Comparison of ENCODE assay signal across 28 cellular contexts in the genomic region with DNA sequence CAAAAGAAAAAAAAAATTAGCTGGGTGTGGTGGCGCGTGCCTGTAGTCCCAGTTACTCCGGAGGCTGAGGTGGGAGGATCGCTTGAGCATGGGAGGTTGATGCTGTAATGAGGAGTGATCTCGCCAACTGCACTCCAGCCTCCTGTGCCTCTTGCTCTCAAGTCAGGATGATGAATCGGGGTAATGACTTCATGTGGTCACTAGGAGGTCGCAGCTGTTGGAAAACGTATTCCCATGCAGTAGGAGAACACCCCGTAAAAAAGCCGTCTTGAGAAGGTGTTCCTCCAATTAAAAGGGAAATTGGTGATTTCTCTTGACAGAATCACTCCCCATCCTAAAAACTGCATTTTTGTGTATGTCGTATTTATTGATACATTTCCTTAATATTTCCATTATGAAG. TPM values are rescaled to one million over a fixed set of nuclear protein-coding genes. Genes with fewer than 3 reads are reported as not detected.
A peak's percentile ranks its signal among the peaks of the same experiment; 100 is the strongest.
DNase-seq lines count a peak whose midpoint lies in the region; ATAC-seq, FAIRE-seq and TF ChIP-seq lines count a peak whose summit lies in the region.
"Had no signal": no experiment of that assay in that cellular context is flagged by ENCODE, and none has a peak within 500 bp of the region (broad histone marks: within the 10 kb centered on the region; RNA-seq: fewer than 3 reads in every experiment).

No MANE protein-coding gene starts in this region.

- no peaks in the 10 kb centered on the region for H3K79me2 ChIP-seq in mesendoderm (ENCODE audit: control insufficient read depth, insufficient read depth, low read length)

- H3K23ac ChIP-seq in mesendoderm (ENCODE audit: low read length) = no peak overlapping the region

- TF ChIP-seq POLR2A in GM12892 (IDR thresholded peaks at IDR 0.05; ENCODE audit: low read depth, low read length) = no peak

- H3K9ac ChIP-seq in mesendoderm (ENCODE audit: low read length) = no peak overlapping the region

- H3K27ac Mint-ChIP-seq in activated CD8-positive, alpha-beta memory T cell treated with anti-CD3 and anti-CD28 coated beads, Interleukin-2, amount 10 ng/mL, durations not matched to agents 7 days and 5 days = no peak overlapping the region
- H3K27ac Mint-ChIP-seq: IgD-negative memory B cell had no signal

- H3K36me3 ChIP-seq in SJCRH30 (no peaks in the 10 kb centered on the region), mesendoderm (ENCODE audit: control insufficient read depth, insufficient read depth, low read length) (no peaks in the 10 kb centered on the region)
- H3K36me3 ChIP-seq: Peyer's patch, SJSA1 had no signal

- no peak overlapping the region for H4K8ac ChIP-seq in mesendoderm (ENCODE audit: low read depth, low read length)

- peaks cover 2% of the 10 kb centered on the region for H3K36me3 Mint-ChIP-seq in activated CD8-positive, alpha-beta memory T cell treated with anti-CD3 and anti-CD28 coated beads, Interleukin-2, amount 10 ng/mL, durations not matched to agents 7 days and 5 days
- H3K36me3 Mint-ChIP-seq: IgD-negative memory B cell had no signal

- ATAC-seq in activated CD8-positive, alpha-beta memory T cell treated with anti-CD3 and anti-CD28 coated beads, Interleukin-2, amount 10 ng/mL, durations not matched to agents 7 days and 5 days = no peak
- ATAC-seq in GM21515 (IDR thresholded peaks at IDR 0.05; ENCODE audit: unreplicated experiment) = no peak

- H3K9me3 ChIP-seq in SJCRH30 (replicated peaks) = no peaks in the 10 kb centered on the region
- H3K9me3 ChIP-seq: Peyer's patch, SJSA1 had no signal

- no peak overlapping the region for H2AK5ac ChIP-seq in mesendoderm (ENCODE audit: low read length)

- no peak overlapping the region for H3K18ac ChIP-seq in mesendoderm (ENCODE audit: low read length)

- CTCF ChIA-PET in activated CD8-positive, alpha-beta memory T cell treated with anti-CD3 and anti-CD28 coated beads, Interleukin-2, amount 10 ng/mL, durations not matched to agents 7 days and 5 days (lab: Charles Lee) = no interaction called here

- no peaks in the 10 kb centered on the region for H3K27me3 ChIP-seq in SJCRH30
- H3K27me3 ChIP-seq in mesendoderm (ENCODE audit: insufficient read depth, low read length, poor library complexity) = no peaks in the 10 kb centered on the region
- H3K27me3 ChIP-seq: Peyer's patch, SJSA1 had no signal

- no peak overlapping the region for H2BK15ac ChIP-seq in mesendoderm (replicated peaks; ENCODE audit: low read depth)

- H3K9me3 Mint-ChIP-seq in activated CD8-positive, alpha-beta memory T cell treated with anti-CD3 and anti-CD28 coated beads, Interleukin-2, amount 10 ng/mL, durations not matched to agents 7 days and 5 days (ENCODE audit: low read depth) = no peaks in the 10 kb centered on the region

- H3K27me3 Mint-ChIP-seq in activated CD8-positive, alpha-beta memory T cell treated with anti-CD3 and anti-CD28 coated beads, Interleukin-2, amount 10 ng/mL, durations not matched to agents 7 days and 5 days = no peaks in the 10 kb centered on the region

- H3K4me1 ChIP-seq in SJCRH30 (no peaks in the 10 kb centered on the region), mesendoderm (ENCODE audit: control insufficient read depth, low read depth, low read length) (no peaks in the 10 kb centered on the region)
- H3K4me1 ChIP-seq: Peyer's patch had no signal

- H2BK120ac ChIP-seq in mesendoderm (ENCODE audit: low read depth, low read length) = no peak overlapping the region

- no peak overlapping the region for H3K4ac ChIP-seq in mesendoderm (ENCODE audit: low read depth, low read length)

- H3K4me3 ChIP-seq in SJCRH30 = no peak overlapping the region
- no peak overlapping the region for H3K4me3 ChIP-seq in mesendoderm (ENCODE audit: low read length)
- no peak overlapping the region for H3K4me3 ChIP-seq in foreskin fibroblast (ENCODE audit: low read depth in 1 of 2, low read length in 2 of 2)
- H3K4me3 ChIP-seq: Peyer's patch, SJSA1 had no signal

- H3K4me3 Mint-ChIP-seq in activated CD8-positive, alpha-beta memory T cell treated with anti-CD3 and anti-CD28 coated beads, Interleukin-2, amount 10 ng/mL, durations not matched to agents 7 days and 5 days = no peak overlapping the region
- H3K4me3 Mint-ChIP-seq: IgD-negative memory B cell had no signal

- no peak overlapping the region for H3K56ac ChIP-seq in mesendoderm (ENCODE audit: low read length)

- DNase-seq in DMS53 (lab: John Stamatoyannopoulos, UW) (peak; percentile 13), DMS53 treated with DMSO at 0.1 percent for 48 hours (lab: John Stamatoyannopoulos, UW; ENCODE audit: unreplicated experiment) (no peak), GM12892 (ENCODE audit: insufficient read length) (no peak), SJCRH30 (peak; percentile 9 to 38), mesendoderm (peak; percentile 44), foreskin fibroblast (no peak)
- no peak for DNase-seq in activated CD8-positive, alpha-beta memory T cell treated with anti-CD3 and anti-CD28 coated beads, Interleukin-2, amount 10 ng/mL, durations not matched to agents 7 days and 5 days
- DNase-seq: 8988T, AML-193, C1 segment of cervical spinal cord, DMS79 treated with DMSO at 0.1 percent for 48 hours, Kasumi-1, MM.1S, NCI-H1048, NCI-H1417 treated with DMSO at 0.1 percent for 48 hours, NCI-H187 treated with DMSO at 0.1 percent for 48 hours, NCI-H2107, NCI-H510A, NCI-H748 treated with DMSO at 0.1 percent for 48 hours, Peyer's patch had no signal

- TF ChIP-seq CTCF in foreskin fibroblast (IDR thresholded peaks at IDR 0.05; ENCODE audit: low read depth, low read length) = no peak

- no peaks in the 10 kb centered on the region for H3K79me1 ChIP-seq in mesendoderm (ENCODE audit: low read length)

- whole genome bisulfite sequencing in mesendoderm (ENCODE audit: extremely low coverage, insufficient coverage, low lambda C conversion rate) = no CpG with 5 or more reads among the region's 11 CpGs

- FAIRE-seq in GM12892 (lab: Jason Lieb, UNC) = peak; percentile 72
- FAIRE-seq: GM18507 had no signal

- no peak overlapping the region for H2BK5ac ChIP-seq in mesendoderm (ENCODE audit: low read length)

- H3K4me2 ChIP-seq in mesendoderm (ENCODE audit: low read length) = no peak overlapping the region

- H4K5ac ChIP-seq in mesendoderm (ENCODE audit: low read length) = no peak overlapping the region

- H3K4me1 Mint-ChIP-seq in activated CD8-positive, alpha-beta memory T cell treated with anti-CD3 and anti-CD28 coated beads, Interleukin-2, amount 10 ng/mL, durations not matched to agents 7 days and 5 days = peaks cover 16% of the 10 kb centered on the region

- no peak overlapping the region for H3K27ac ChIP-seq in SJCRH30
- no peak overlapping the region for H3K27ac ChIP-seq in mesendoderm (ENCODE audit: low read depth, low read length)
- H3K27ac ChIP-seq: Peyer's patch, SJSA1 had no signal

RNA-seq across cellular contexts. Expression of a gene that starts 2.2 kb away (rescaled TPM):
- not detected for polyA plus RNA-seq in GM12892 (2012; ENCODE audit: missing spikeins)
- 1.5 and 2.1 TPM in 2 replicates for total RNA-seq in SJCRH30 (2014; rRNA removed; shearing (Covaris generic))
- polyA plus RNA-seq in mesendoderm (2013, experiment 1 of 2) = 0.28 TPM
- 0.22 TPM for polyA plus RNA-seq in mesendoderm (2013, experiment 2 of 2)
- total RNA-seq in activated CD8-positive, alpha-beta memory T cell treated with anti-CD3 and anti-CD28 coated beads, Interleukin-2, amount 10 ng/mL, durations not matched to agents 7 days and 5 days = under 1 TPM; 0.23 to 0.49 TPM

RNA-seq across cellular contexts. Expression of a gene that starts 5.9 kb away (rescaled TPM):
- not detected for polyA plus RNA-seq in GM12892 (2012; ENCODE audit: missing spikeins)
- total RNA-seq in SJCRH30 (2014; rRNA removed; shearing (Covaris generic)) = not detected in 2 replicates
- not detected for polyA plus RNA-seq in mesendoderm (2013, experiment 1 of 2)
- not detected for polyA plus RNA-seq in mesendoderm (2013, experiment 2 of 2)
- not detected for total RNA-seq in activated CD8-positive, alpha-beta memory T cell treated with anti-CD3 and anti-CD28 coated beads, Interleukin-2, amount 10 ng/mL, durations not matched to agents 7 days and 5 days
- total RNA-seq: H4; OCI-LY7; Peyer's patch; SJSA1; T-helper 1 cell treated with Interleukin-12 subunit alpha and Interleukin-12 subunit beta and Interleukin-4 antibody, amounts not matched to agents 30 ng/mL and 1 ng/mL, for 36 hours had no signal
- polyA plus RNA-seq: AG04450, IgD-negative memory B cell had no signal

Comparison
In these comparisons a context has a peak if more than half of its experiments do, and no peak if none do; other contexts are left out.
1. DNase-seq: peak in DMS53 (single experiment), SJCRH30 (2 of 2) and mesendoderm (single experiment); none in DMS53 treated with DMSO at 0.1 percent for 48 hours (single experiment), GM12892 (single experiment), activated CD8-positive, alpha-beta memory T cell treated with anti-CD3 and anti-CD28 coated beads, Interleukin-2, amount 10 ng/mL, durations not matched to agents 7 days and 5 days (single experiment) and foreskin fibroblast (0 of 2).